Comparison of ENCODE assay signal across 30 cellular contexts in the genomic region with DNA sequence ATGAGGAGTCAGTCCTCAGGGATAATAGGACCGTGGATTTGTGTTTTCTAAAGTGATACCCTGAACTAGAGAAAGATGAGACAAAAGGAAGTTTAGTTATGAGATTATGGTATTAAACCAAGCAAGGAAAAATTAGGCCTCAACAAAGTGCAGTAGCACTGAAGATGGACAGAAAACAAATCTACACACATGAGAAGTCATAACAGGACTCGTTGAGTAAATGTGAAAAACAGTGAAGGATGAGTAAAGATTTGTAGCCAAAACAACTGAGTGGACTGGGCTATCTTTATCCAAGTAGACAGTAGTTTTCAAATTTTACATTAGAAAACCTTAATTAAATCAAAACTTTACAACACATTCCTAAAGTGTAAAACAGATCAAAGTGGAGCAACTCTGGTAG. TPM values are rescaled to one million over a fixed set of nuclear protein-coding genes. Genes with fewer than 3 reads are reported as not detected.
DNase-seq lines count a peak whose midpoint lies in the region; ATAC-seq and TF ChIP-seq lines count a peak whose summit lies in the region.
"Had no signal": no experiment of that assay in that cellular context is flagged by ENCODE, and none has a peak within 500 bp of the region (broad histone marks: within the 10 kb centered on the region; RNA-seq: fewer than 3 reads in every experiment).

No MANE protein-coding gene starts in this region.

- H3K4me2 ChIP-seq in PC-3 (ENCODE audit: low read length): no peak overlapping the region
- no peak overlapping the region for H3K4me2 ChIP-seq in GM23338

- H3K79me2 ChIP-seq in PC-3 (ENCODE audit: low read length): peaks cover 21% of the 10 kb centered on the region
- peaks cover 22% of the 10 kb centered on the region for H3K79me2 ChIP-seq in GM23338 (replicated peaks; ENCODE audit: insufficient read depth)

- ATAC-seq in activated CD4-positive, alpha-beta T cell treated with anti-CD3 and anti-CD28 coated beads for 36 hours: no peak
- ATAC-seq in GM21717 (IDR thresholded peaks at IDR 0.05; ENCODE audit: unreplicated experiment) (peak; percentile 61), PC-3 (no peak), GM23338 (no peak), GM18909 (IDR thresholded peaks at IDR 0.05; ENCODE audit: poor library complexity, unreplicated experiment) (no peak)
- ATAC-seq: left lobe of liver, right lobe of liver had no signal

- H3K9me3 ChIP-seq in PC-3 (ENCODE audit: low read length): no peaks in the 10 kb centered on the region
- H3K9me3 ChIP-seq: Peyer's patch, right lobe of liver, suprapubic skin had no signal

- no peak overlapping the region for H3K9ac ChIP-seq in PC-3 (ENCODE audit: low read length)

- H3K36me3 ChIP-seq in PC-3 (ENCODE audit: low read depth, low read length): peaks cover 54% of the 10 kb centered on the region
- peaks cover 51% of the 10 kb centered on the region for H3K36me3 ChIP-seq in GM23338 (ENCODE audit: insufficient read depth)

- H3F3A ChIP-seq in PC-3 (ENCODE audit: low read length, unreplicated experiment): no peaks in the 10 kb centered on the region
- H3F3A ChIP-seq in GM23338 (replicated peaks; ENCODE audit: low read depth): no peaks in the 10 kb centered on the region

- H3K9me2 ChIP-seq in PC-3 (replicated peaks; ENCODE audit: low read length) (no peaks in the 10 kb centered on the region), GM23338 (ENCODE audit: insufficient read depth) (no peaks in the 10 kb centered on the region)

- TSS peak; percentile 3 for BruUV-seq in PC-3 (replicated peaks; lab: Mats Ljungman, UMichigan)

- no peaks in the 10 kb centered on the region for H3K27me3 Mint-ChIP-seq in activated CD4-positive, alpha-beta T cell treated with anti-CD3 and anti-CD28 coated beads for 36 hours
- H3K27me3 Mint-ChIP-seq in immature natural killer cell (ENCODE audit: low read depth in 3 of 3): peaks cover 0 to 1% (median 0%) of the 10 kb centered on the region in 3 donors
- H3K27me3 Mint-ChIP-seq in GM23338 (ENCODE audit: insufficient read depth, low read depth, poor library complexity): peaks cover 1% of the 10 kb centered on the region
- H3K27me3 Mint-ChIP-seq: IgD-negative memory B cell had no signal

- H2AFZ ChIP-seq in PC-3 (ENCODE audit: low read length) (no peak overlapping the region), GM23338 (no peak overlapping the region)

- no peak for TF ChIP-seq CTCF in PC-3 (conservative IDR thresholded peaks at IDR 0.05; ENCODE audit: low read depth, low read length)
- no peak for TF ChIP-seq CTCF in GM23338 (conservative IDR thresholded peaks at IDR 0.05; ENCODE audit: low read depth in 2 of 2)

- H3K27ac Mint-ChIP-seq in activated CD4-positive, alpha-beta T cell treated with anti-CD3 and anti-CD28 coated beads for 36 hours: peak overlapping the region; percentile 15
- H3K27ac Mint-ChIP-seq in immature natural killer cell (peak overlapping the region in 4 of 6 donors; percentile 44 to 67 (median 60)), GM23338 (no peak overlapping the region)
- H3K27ac Mint-ChIP-seq: IgD-negative memory B cell had no signal

- H3K4me1 Mint-ChIP-seq in activated CD4-positive, alpha-beta T cell treated with anti-CD3 and anti-CD28 coated beads for 36 hours: peaks cover 11% of the 10 kb centered on the region
- peaks cover 8 to 11% of the 10 kb centered on the region in 2 donors for H3K4me1 Mint-ChIP-seq in immature natural killer cell
- H3K4me1 Mint-ChIP-seq in GM23338: no peaks in the 10 kb centered on the region

- H3K4me3 ChIP-seq in PC-3 (ENCODE audit: low read length) (no peak overlapping the region), GM23338 (no peak overlapping the region)
- H3K4me3 ChIP-seq: Peyer's patch, right lobe of liver, suprapubic skin had no signal

- H3K9me3 Mint-ChIP-seq in activated CD4-positive, alpha-beta T cell treated with anti-CD3 and anti-CD28 coated beads for 36 hours (ENCODE audit: low read depth): no peaks in the 10 kb centered on the region
- H3K9me3 Mint-ChIP-seq in immature natural killer cell (no peaks in the 10 kb centered on the region), GM23338 (no peaks in the 10 kb centered on the region)
- H3K9me3 Mint-ChIP-seq: IgD-negative memory B cell had no signal

- peaks cover 45% of the 10 kb centered on the region for H3K36me3 Mint-ChIP-seq in activated CD4-positive, alpha-beta T cell treated with anti-CD3 and anti-CD28 coated beads for 36 hours (ENCODE audit: low read depth)
- H3K36me3 Mint-ChIP-seq in immature natural killer cell (peaks cover 14 to 23% (median 23%) of the 10 kb centered on the region in 3 donors), GM23338 (ENCODE audit: low read depth) (peaks cover 76% of the 10 kb centered on the region)
- H3K36me3 Mint-ChIP-seq: IgD-negative memory B cell had no signal

- no peaks in the 10 kb centered on the region for H4K20me1 ChIP-seq in PC-3 (ENCODE audit: low read length)
- peaks cover 8% of the 10 kb centered on the region for H4K20me1 ChIP-seq in GM23338 (replicated peaks; ENCODE audit: insufficient read depth)

- no peak overlapping the region for H3K4me3 Mint-ChIP-seq in activated CD4-positive, alpha-beta T cell treated with anti-CD3 and anti-CD28 coated beads for 36 hours
- H3K4me3 Mint-ChIP-seq in immature natural killer cell (no peak overlapping the region), GM23338 (no peak overlapping the region)
- H3K4me3 Mint-ChIP-seq: IgD-negative memory B cell had no signal

- POLR2A ChIA-PET in activated CD4-positive, alpha-beta T cell treated with anti-CD3 and anti-CD28 coated beads for 36 hours (lab: Charles Lee): no interaction called here
- POLR2A ChIA-PET in PC-3 (lab: Charles Lee; ENCODE audit: unreplicated experiment): no interaction called here

- intact Hi-C loops in activated CD4-positive, alpha-beta T cell treated with anti-CD3 and anti-CD28 coated beads for 36 hours (cut with DNase I, micrococcal nuclease): no loop called here
- intact Hi-C loops in PC-3 (cut with micrococcal nuclease): no loop called here

- H3K27ac ChIP-seq in PC-3 (ENCODE audit: low read length): no peak overlapping the region
- no peak overlapping the region for H3K27ac ChIP-seq in GM23338 (ENCODE audit: low read depth)
- H3K27ac ChIP-seq: 22Rv1, C4-2B, Peyer's patch, right lobe of liver, suprapubic skin had no signal

- H3K27me3 ChIP-seq in PC-3 (ENCODE audit: low read length) (no peaks in the 10 kb centered on the region), GM23338 (ENCODE audit: insufficient read depth) (no peaks in the 10 kb centered on the region)
- H3K27me3 ChIP-seq: Peyer's patch, right lobe of liver, suprapubic skin had no signal

- DNase-seq in activated CD4-positive, alpha-beta T cell treated with anti-CD3 and anti-CD28 coated beads for 36 hours: no peak
- DNase-seq in activated CD4-positive, alpha-beta T cell treated with anti-CD3 and anti-CD28 coated beads for 1 hour: no peak
- no peak for DNase-seq in PC-3
- DNase-seq in immature natural killer cell: no peak
- DNase-seq in cerebellum (ENCODE audit: low spot score): no peak
- DNase-seq in GM23338 (ENCODE audit: low spot score): no peak
- DNase-seq: activated naive CD4-positive, alpha-beta T cell treated with Interleukin-2 at 50 U/mL for 16 hours; amniotic stem cell; Caco-2; DMS79; effector CD4-positive, alpha-beta T cell; GDM1; hypothalamus; mesendoderm; NCI-H1092; NCI-H187; NCI-H524 treated with DMSO at 0.1 percent for 48 hours; Peyer's patch; posterior cingulate gyrus; right lobe of liver; SHP77 treated with DMSO at 0.1 percent for 48 hours; stimulated activated CD4-positive, alpha-beta T cell treated with anti-CD3 and anti-CD28 coated beads, Interleukin-4, amount 100 ng/mL, for 1 hour; T-helper 9 cell had no signal

- H3K4me1 ChIP-seq in PC-3 (ENCODE audit: insufficient read depth, low read length) (no peaks in the 10 kb centered on the region), GM23338 (ENCODE audit: insufficient read depth) (no peaks in the 10 kb centered on the region)
- H3K4me1 ChIP-seq: Caco-2, Peyer's patch, right lobe of liver, suprapubic skin had no signal

- CTCF ChIA-PET in activated CD4-positive, alpha-beta T cell treated with anti-CD3 and anti-CD28 coated beads for 36 hours (lab: Charles Lee): interaction anchor here (2.0 kb wide), 1 partner anchor 82 kb away, joined by 6 read pairs; no protein-coding TSS in a partner anchor
- CTCF ChIA-PET in PC-3 (lab: Charles Lee): no interaction called here

TF ChIP-seq in GM23338, 12 proteins besides CTCF, POLR2A, EP300 and RAD21 (continues in another document):
- TF ChIP-seq JUNB (IDR thresholded peaks at IDR 0.05; ENCODE audit: unreplicated experiment) (no peak), STAT1 (IDR thresholded peaks at IDR 0.05; ENCODE audit: unreplicated experiment) (no peak)

RNA-seq across cellular contexts. Expression of a gene that starts 15.0 kb away (rescaled TPM):
- total RNA-seq in activated CD4-positive, alpha-beta T cell treated with anti-CD3 and anti-CD28 coated beads for 36 hours: 100 to 1,000 TPM; 229 to 301 TPM
- 186 and 226 TPM in 2 replicates for total RNA-seq in PC-3 (2014; rRNA removed)
- polyA plus RNA-seq in immature natural killer cell: 10 to 100 TPM; 36.1 to 51.8 (median 39.6) TPM
- total RNA-seq in cerebellum: 90.3 TPM
- 115 and 133 TPM in 2 replicates for total RNA-seq in GM23338 (2014; rRNA removed; shearing (Covaris generic))
- polyA plus RNA-seq in GM23338 (2016; fragmentation: Nextera tagmentation; extraction: Ambion mirVana): 140 and 158 TPM in 2 replicates

RNA-seq across cellular contexts. Expression of a gene that starts 58.3 kb away (rescaled TPM):
- total RNA-seq in activated CD4-positive, alpha-beta T cell treated with anti-CD3 and anti-CD28 coated beads for 36 hours: 10 to 100 TPM; 24.5 to 26.9 TPM
- 40.7 and 49.7 TPM in 2 replicates for total RNA-seq in PC-3 (2014; rRNA removed)
- 10 to 100 TPM; 13.9 to 19.0 (median 15.3) TPM for polyA plus RNA-seq in immature natural killer cell
- 14.1 TPM for total RNA-seq in cerebellum
- 16.9 and 17.2 TPM in 2 replicates for total RNA-seq in GM23338 (2014; rRNA removed; shearing (Covaris generic))
- 8.9 and 9.6 TPM in 2 replicates for polyA plus RNA-seq in GM23338 (2016; fragmentation: Nextera tagmentation; extraction: Ambion mirVana)
